In genomic region chr12:53054112-53054878, GRCh38 we compare ENCODE assay signal across 8 cellular contexts. TPM values are rescaled to one million over a fixed set of nuclear protein-coding genes. Genes with fewer than 3 reads are reported as not detected.
DNase-seq lines count a peak whose midpoint lies in the region; ATAC-seq and TF ChIP-seq lines count a peak whose summit lies in the region.

No MANE protein-coding gene starts in this region.

- peak overlapping the region; percentile 88 for H3K4me3 Mint-ChIP-seq in activated CD4-positive, alpha-beta T cell treated with anti-CD3 and anti-CD28 coated beads, Interleukin-2, amount 10 ng/mL, durations not matched to agents 7 days and 5 days

- H3K27me3 Mint-ChIP-seq in activated CD4-positive, alpha-beta T cell treated with anti-CD3 and anti-CD28 coated beads, Interleukin-2, amount 10 ng/mL, durations not matched to agents 7 days and 5 days = no peaks in the 10 kb centered on the region

- CTCF ChIA-PET in AG04449 (lab: Yijun Ruan, JAX) = interaction anchor here (0.9 to 6.9 kb wide), 12 partner anchors 7 to 170 kb away, joined by 3 to 143 read pairs (median 6); partner anchors contain the start of gene IGFBP6
- CTCF ChIA-PET in activated CD4-positive, alpha-beta T cell treated with anti-CD3 and anti-CD28 coated beads, Interleukin-2, amount 10 ng/mL, durations not matched to agents 7 days and 5 days (lab: Charles Lee) = interaction anchor here (0.7 to 4.5 kb wide), 12 partner anchors 7 to 1878 kb away, joined by 3 to 33 read pairs (median 5); partner anchors contain the start of genes AAAS and SOAT2

- TF ChIP-seq CTCF in AG04449 (IDR thresholded peaks at IDR 0.05; ENCODE audit: insufficient read depth, low read length, missing control alignments) = no peak

- peak; percentile 80 for ATAC-seq in GM18873 (IDR thresholded peaks at IDR 0.05; ENCODE audit: low FRiP score, unreplicated experiment)
- ATAC-seq in HG03139 (IDR thresholded peaks at IDR 0.05; ENCODE audit: unreplicated experiment) = peak; percentile 74
- ATAC-seq in left lobe of liver = peak; percentile 63

- DNase-seq in AG04449 (ENCODE audit: low read depth, low spot score) (no peak), NCI-H345 treated with DMSO at 0.1 percent for 48 hours (lab: John Stamatoyannopoulos, UW; ENCODE audit: unreplicated experiment) (peak; percentile 93), cortex of kidney (lab: John Stamatoyannopoulos, UW) (peak; percentile 39), left lobe of liver (ENCODE audit: low spot score) (peak; percentile 98)
- DNase-seq in activated CD4-positive, alpha-beta T cell treated with anti-CD3 and anti-CD28 coated beads, Interleukin-2, amount 10 ng/mL, durations not matched to agents 7 days and 5 days = peak; percentile 95
- DNase-seq in stimulated activated CD4-positive, alpha-beta T cell treated with anti-CD3 and anti-CD28 coated beads, Interleukin-2, amount 100 ng/mL, for 24 hours = peak; percentile 93 to 95

- H3K36me3 Mint-ChIP-seq in activated CD4-positive, alpha-beta T cell treated with anti-CD3 and anti-CD28 coated beads, Interleukin-2, amount 10 ng/mL, durations not matched to agents 7 days and 5 days (ENCODE audit: low read depth) = no peaks in the 10 kb centered on the region

- POLR2A ChIA-PET in AG04449 (lab: Yijun Ruan, JAX) = interaction anchor here (0.6 to 4.1 kb wide), 5 partner anchors 9 to 48 kb away, joined by 3 to 19 read pairs (median 5); partner anchors contain the start of genes EIF4B and SPRYD3
- POLR2A ChIA-PET in activated CD4-positive, alpha-beta T cell treated with anti-CD3 and anti-CD28 coated beads, Interleukin-2, amount 10 ng/mL, durations not matched to agents 7 days and 5 days (lab: Charles Lee) = no interaction called here

- H3K4me1 Mint-ChIP-seq in activated CD4-positive, alpha-beta T cell treated with anti-CD3 and anti-CD28 coated beads, Interleukin-2, amount 10 ng/mL, durations not matched to agents 7 days and 5 days = peaks cover 16% of the 10 kb centered on the region

- H3K9me3 Mint-ChIP-seq in activated CD4-positive, alpha-beta T cell treated with anti-CD3 and anti-CD28 coated beads, Interleukin-2, amount 10 ng/mL, durations not matched to agents 7 days and 5 days = no peaks in the 10 kb centered on the region

- peak overlapping the region; percentile 49 for H3K4me3 ChIP-seq in AG04449 (ENCODE audit: low read depth, low read length)

- H3K27ac Mint-ChIP-seq in activated CD4-positive, alpha-beta T cell treated with anti-CD3 and anti-CD28 coated beads, Interleukin-2, amount 10 ng/mL, durations not matched to agents 7 days and 5 days = peak overlapping the region; percentile 91

RNA-seq across cellular contexts. Expression of gene TNS2, which starts 4.4 kb away (rescaled TPM):
- total RNA-seq in activated CD4-positive, alpha-beta T cell treated with anti-CD3 and anti-CD28 coated beads, Interleukin-2, amount 10 ng/mL, durations not matched to agents 7 days and 5 days = 1 to 10 TPM in 1 of 2 experiments, under 1 TPM in 1; 0.92 to 1.8 TPM
- 146 TPM for total RNA-seq in left lobe of liver

RNA-seq across cellular contexts. Expression of gene SPRYD3, which starts 24.9 kb away (rescaled TPM):
- 10 to 100 TPM; 19.0 to 20.2 TPM for total RNA-seq in activated CD4-positive, alpha-beta T cell treated with anti-CD3 and anti-CD28 coated beads, Interleukin-2, amount 10 ng/mL, durations not matched to agents 7 days and 5 days
- 16.2 TPM for total RNA-seq in left lobe of liver

RNA-seq across cellular contexts. Expression of gene IGFBP6, which starts 43.2 kb away (rescaled TPM):
- total RNA-seq in activated CD4-positive, alpha-beta T cell treated with anti-CD3 and anti-CD28 coated beads, Interleukin-2, amount 10 ng/mL, durations not matched to agents 7 days and 5 days = under 1 TPM in 1 of 2 experiments, not detected in 1; 0.37 TPM
- total RNA-seq in left lobe of liver = 5.2 TPM

RNA-seq across cellular contexts. Expression of gene EIF4B, which starts 48.0 kb away (rescaled TPM):
- 100 to 1,000 TPM; 385 to 474 TPM for total RNA-seq in activated CD4-positive, alpha-beta T cell treated with anti-CD3 and anti-CD28 coated beads, Interleukin-2, amount 10 ng/mL, durations not matched to agents 7 days and 5 days
- total RNA-seq in left lobe of liver = 184 TPM

RNA-seq across cellular contexts. Expression of gene SOAT2, which starts 49.0 kb away (rescaled TPM):
- total RNA-seq in activated CD4-positive, alpha-beta T cell treated with anti-CD3 and anti-CD28 coated beads, Interleukin-2, amount 10 ng/mL, durations not matched to agents 7 days and 5 days = 1 to 10 TPM; 1.0 to 1.7 TPM
- total RNA-seq in left lobe of liver = 0.25 TPM

Comparison
In these comparisons a context has a peak if more than half of its experiments do, and no peak if none do; other contexts are left out.
1. RNA of gene TNS2, which starts 4.4 kb away (total RNA-seq): 146 TPM in left lobe of liver (single experiment); 0.92 to 1.8 TPM in activated CD4-positive, alpha-beta T cell treated with anti-CD3 and anti-CD28 coated beads, Interleukin-2, amount 10 ng/mL, durations not matched to agents 7 days and 5 days; every median in the first group is over 10 times any median in the second.
2. Peak in every context shown above with its lines, with median percentiles within 50 percentile points of each other: ATAC-seq.